ENCODE assay signal across 8 cellular contexts in genomic region chr17:1649116-1649843, GRCh38. TPM values are rescaled to one million over a fixed set of nuclear protein-coding genes. Genes with fewer than 3 reads are reported as not detected.
A peak's percentile ranks its signal among the peaks of the same experiment; 100 is the strongest.
DNase-seq lines count a peak whose midpoint lies in the region; ATAC-seq and TF ChIP-seq lines count a peak whose summit lies in the region.

No MANE protein-coding gene starts in this region.

- H3K9me2 ChIP-seq in OCI-LY1 (ENCODE audit: low read depth, low read length): no peaks in the 10 kb centered on the region

- H3K4me1 ChIP-seq in OCI-LY1 (ENCODE audit: insufficient read depth, low read length, severe bottlenecking) (peaks cover 19% of the 10 kb centered on the region), stomach smooth muscle (ENCODE audit: control insufficient read depth, insufficient read depth, low read length) (peaks cover 36% of the 10 kb centered on the region)

- peaks cover 44% of the 10 kb centered on the region for H3K36me3 ChIP-seq in OCI-LY1 (ENCODE audit: insufficient read depth, low read length)
- peaks cover 35 to 37% of the 10 kb centered on the region in 2 donors for H3K36me3 ChIP-seq in stomach smooth muscle (ENCODE audit: control insufficient read depth in 2 of 2, insufficient read depth in 2 of 2, low read length in 2 of 2)

- peaks cover 40% of the 10 kb centered on the region for H3K36me3 Mint-ChIP-seq in activated T-helper 1 cell treated with anti-CD3 and anti-CD28 coated beads, Interleukin-12 subunit alpha, Interleukin-12 subunit beta, Interleukin-2, Interleukin-4 antibody, amounts not matched to agents 30 ng/mL and 10 ng/mL and 1 ng/mL, durations not matched to agents 14 hours and 24 hours and 36 hours (ENCODE audit: low read depth)
- peaks cover 12% of the 10 kb centered on the region for H3K36me3 Mint-ChIP-seq in neural crest cell (ENCODE audit: low read depth)

- H3K9ac ChIP-seq in OCI-LY1 (ENCODE audit: low read length) (peak overlapping the region; percentile 56), stomach smooth muscle (ENCODE audit: low read length in 2 of 2) (peak overlapping the region; percentile 67 to 69)

- H3K9me3 ChIP-seq in OCI-LY1 (ENCODE audit: low read length) (no peaks in the 10 kb centered on the region), stomach smooth muscle (ENCODE audit: control insufficient read depth in 2 of 2, low read length in 2 of 2) (no peaks in the 10 kb centered on the region)

- ATAC-seq in GM19023 (IDR thresholded peaks at IDR 0.05; ENCODE audit: unreplicated experiment) (peak; percentile 50), HG03196 (IDR thresholded peaks at IDR 0.05; ENCODE audit: unreplicated experiment) (peak; percentile 34)

- TF ChIP-seq CTCF in AG09319 (IDR thresholded peaks at IDR 0.05; ENCODE audit: low read depth, low read length): no peak
- TF ChIP-seq CTCF in OCI-LY1 (IDR thresholded peaks at IDR 0.05; ENCODE audit: low read length): no peak; the same call in 1 of the 2 replicates
- TF ChIP-seq CTCF in fibroblast of pulmonary artery (IDR thresholded peaks at IDR 0.05; ENCODE audit: low read length, missing control alignments): no peak
- peak; percentile 21 for TF ChIP-seq CTCF in neural crest cell (conservative IDR thresholded peaks at IDR 0.05)

- H3K4me1 Mint-ChIP-seq in activated T-helper 1 cell treated with anti-CD3 and anti-CD28 coated beads, Interleukin-12 subunit alpha, Interleukin-12 subunit beta, Interleukin-2, Interleukin-4 antibody, amounts not matched to agents 30 ng/mL and 10 ng/mL and 1 ng/mL, durations not matched to agents 14 hours and 24 hours and 36 hours (ENCODE audit: low read depth): peaks cover 21% of the 10 kb centered on the region
- H3K4me1 Mint-ChIP-seq in neural crest cell: peaks cover 22% of the 10 kb centered on the region

- H3K27me3 ChIP-seq in OCI-LY1 (ENCODE audit: insufficient read depth, low read length): no peaks in the 10 kb centered on the region
- H3K27me3 ChIP-seq in stomach smooth muscle (ENCODE audit: control insufficient read depth in 1 of 2, insufficient read depth in 2 of 2, low read length in 2 of 2): no peaks in the 10 kb centered on the region

- DNase-seq in AG09319 (ENCODE audit: extremely low read depth, low read depth) (peak; percentile 70), fibroblast of pulmonary artery (ENCODE audit: low read depth) (peak; percentile 87), neural crest cell (ENCODE audit: low read depth, low spot score) (peak; percentile 67)
- DNase-seq in activated T-helper 1 cell treated with anti-CD3 and anti-CD28 coated beads, Interleukin-12 subunit alpha, Interleukin-12 subunit beta, Interleukin-2, Interleukin-4 antibody, amounts not matched to agents 30 ng/mL and 10 ng/mL and 1 ng/mL, durations not matched to agents 14 hours and 24 hours and 36 hours (ENCODE audit: low spot score): peak; percentile 71

- H3K27me3 Mint-ChIP-seq in activated T-helper 1 cell treated with anti-CD3 and anti-CD28 coated beads, Interleukin-12 subunit alpha, Interleukin-12 subunit beta, Interleukin-2, Interleukin-4 antibody, amounts not matched to agents 30 ng/mL and 10 ng/mL and 1 ng/mL, durations not matched to agents 14 hours and 24 hours and 36 hours (ENCODE audit: insufficient read depth): peaks cover 2% of the 10 kb centered on the region
- peaks cover 18% of the 10 kb centered on the region for H3K27me3 Mint-ChIP-seq in neural crest cell (ENCODE audit: low read depth)

- no peak overlapping the region for H2AFZ ChIP-seq in OCI-LY1 (ENCODE audit: low read length)

- peak overlapping the region; percentile 19 for H3K4me3 Mint-ChIP-seq in activated T-helper 1 cell treated with anti-CD3 and anti-CD28 coated beads, Interleukin-12 subunit alpha, Interleukin-12 subunit beta, Interleukin-2, Interleukin-4 antibody, amounts not matched to agents 30 ng/mL and 10 ng/mL and 1 ng/mL, durations not matched to agents 14 hours and 24 hours and 36 hours
- peak overlapping the region; percentile 59 for H3K4me3 Mint-ChIP-seq in neural crest cell

- no peaks in the 10 kb centered on the region for H3K9me3 Mint-ChIP-seq in activated T-helper 1 cell treated with anti-CD3 and anti-CD28 coated beads, Interleukin-12 subunit alpha, Interleukin-12 subunit beta, Interleukin-2, Interleukin-4 antibody, amounts not matched to agents 30 ng/mL and 10 ng/mL and 1 ng/mL, durations not matched to agents 14 hours and 24 hours and 36 hours
- H3K9me3 Mint-ChIP-seq in neural crest cell: no peaks in the 10 kb centered on the region

- peak overlapping the region; percentile 64 for H3K4me3 ChIP-seq in OCI-LY1 (ENCODE audit: low read depth, low read length, poor library complexity, severe bottlenecking)
- peak overlapping the region; percentile 57 for H3K4me3 ChIP-seq in fibroblast of pulmonary artery (replicated peaks; ENCODE audit: low read depth, low read length)
- peak overlapping the region; percentile 54 to 79 for H3K4me3 ChIP-seq in stomach smooth muscle (ENCODE audit: low read length in 2 of 2)

- no peaks in the 10 kb centered on the region for H4K20me1 ChIP-seq in OCI-LY1 (ENCODE audit: insufficient read depth, low read length)

- no peak overlapping the region for H3K27ac Mint-ChIP-seq in activated T-helper 1 cell treated with anti-CD3 and anti-CD28 coated beads, Interleukin-12 subunit alpha, Interleukin-12 subunit beta, Interleukin-2, Interleukin-4 antibody, amounts not matched to agents 30 ng/mL and 10 ng/mL and 1 ng/mL, durations not matched to agents 14 hours and 24 hours and 36 hours
- no peak overlapping the region for H3K27ac Mint-ChIP-seq in neural crest cell (ENCODE audit: unreplicated experiment)

- peak overlapping the region; percentile 95 for H3K4me2 ChIP-seq in OCI-LY1 (ENCODE audit: low read length)

- H3K79me2 ChIP-seq in OCI-LY1 (ENCODE audit: insufficient read depth, low read length): no peaks in the 10 kb centered on the region

- H3K27ac ChIP-seq in OCI-LY1 (ENCODE audit: low read depth, low read length, poor library complexity, severe bottlenecking) (peak overlapping the region; percentile 33), stomach smooth muscle (ENCODE audit: low read length) (peak overlapping the region; percentile 86)

- no peaks in the 10 kb centered on the region for H3F3A ChIP-seq in OCI-LY1 (ENCODE audit: insufficient read depth, low read length)

- intact Hi-C loops in activated T-helper 1 cell treated with anti-CD3 and anti-CD28 coated beads, Interleukin-12 subunit alpha, Interleukin-12 subunit beta, Interleukin-2, Interleukin-4 antibody, amounts not matched to agents 30 ng/mL and 10 ng/mL and 1 ng/mL, durations not matched to agents 14 hours and 24 hours and 36 hours (cut with micrococcal nuclease): loop anchor here (1.0 to 5.0 kb wide), 7 partner anchors 21 to 393 kb away; partner anchors contain the start of genes CRK, OVCA2, PRPF8 and RPA1

RNA-seq across cellular contexts. Expression of gene RILP, which starts 0.4 kb away (rescaled TPM):
- 6.8 and 7.4 TPM in 2 replicates for total RNA-seq in activated T-helper 1 cell treated with anti-CD3 and anti-CD28 coated beads, Interleukin-12 subunit alpha, Interleukin-12 subunit beta, Interleukin-2, Interleukin-4 antibody, amounts not matched to agents 30 ng/mL and 10 ng/mL and 1 ng/mL, durations not matched to agents 14 hours and 24 hours and 36 hours
- 1.2 and 1.8 TPM in 2 replicates for total RNA-seq in neural crest cell

RNA-seq across cellular contexts. Expression of gene SCARF1, which starts 3.7 kb away (rescaled TPM):
- total RNA-seq in activated T-helper 1 cell treated with anti-CD3 and anti-CD28 coated beads, Interleukin-12 subunit alpha, Interleukin-12 subunit beta, Interleukin-2, Interleukin-4 antibody, amounts not matched to agents 30 ng/mL and 10 ng/mL and 1 ng/mL, durations not matched to agents 14 hours and 24 hours and 36 hours: 7.3 and 9.3 TPM in 2 replicates
- total RNA-seq in neural crest cell: 0.42 and 1.1 TPM in 2 replicates

RNA-seq across cellular contexts. Expression of gene SLC43A2, which starts 20.6 kb away (rescaled TPM):
- 1.7 and 2.5 TPM in 2 replicates for total RNA-seq in activated T-helper 1 cell treated with anti-CD3 and anti-CD28 coated beads, Interleukin-12 subunit alpha, Interleukin-12 subunit beta, Interleukin-2, Interleukin-4 antibody, amounts not matched to agents 30 ng/mL and 10 ng/mL and 1 ng/mL, durations not matched to agents 14 hours and 24 hours and 36 hours
- 13.9 and 15.5 TPM in 2 replicates for total RNA-seq in neural crest cell

RNA-seq across cellular contexts. Expression of gene PRPF8, which starts 35.4 kb away (rescaled TPM):
- total RNA-seq in activated T-helper 1 cell treated with anti-CD3 and anti-CD28 coated beads, Interleukin-12 subunit alpha, Interleukin-12 subunit beta, Interleukin-2, Interleukin-4 antibody, amounts not matched to agents 30 ng/mL and 10 ng/mL and 1 ng/mL, durations not matched to agents 14 hours and 24 hours and 36 hours: 405 and 410 TPM in 2 replicates
- total RNA-seq in neural crest cell: 449 and 459 TPM in 2 replicates

Comparison
In these comparisons a context has a peak if more than half of its experiments do, and no peak if none do; other contexts are left out.
1. Peak in every context shown above with its lines: DNase-seq, ATAC-seq, H3K4me3 ChIP-seq and H3K27ac ChIP-seq.